8 cellular contexts compared by ENCODE assay signal in genomic region chr10:22986771-22987542, GRCh38. TPM values are rescaled to one million over a fixed set of nuclear protein-coding genes. Genes with fewer than 3 reads are reported as not detected.
A peak's percentile ranks its signal among the peaks of the same experiment; 100 is the strongest.
DNase-seq lines count a peak whose midpoint lies in the region; FAIRE-seq and TF ChIP-seq lines count a peak whose summit lies in the region.

No MANE protein-coding gene starts in this region.

- peaks cover 23% of the 10 kb centered on the region for H3K4me1 Mint-ChIP-seq in endothelial cell (ENCODE audit: unreplicated experiment)

- H4K20me1 ChIP-seq in endothelial cell of umbilical vein (replicated peaks; ENCODE audit: control insufficient read depth, extremely low read depth, insufficient read depth, low read length): no peaks in the 10 kb centered on the region

- no peaks in the 10 kb centered on the region for H3K9me3 ChIP-seq in HEK293 (ENCODE audit: control insufficient read depth, insufficient read depth, low read depth, low read length)
- no peaks in the 10 kb centered on the region for H3K9me3 ChIP-seq in endothelial cell of umbilical vein (replicated peaks; ENCODE audit: control insufficient read depth, insufficient read depth, low read length)

- H3K36me3 ChIP-seq in HEK293 (ENCODE audit: control insufficient read depth in 2 of 2, insufficient read depth in 1 of 2, low read length in 2 of 2) (no peaks in the 10 kb centered on the region), endothelial cell of umbilical vein (ENCODE audit: control insufficient read depth in 2 of 2, extremely low read depth in 1 of 2, insufficient read depth in 2 of 2, low read length in 2 of 2) (no peaks in the 10 kb centered on the region)

- CTCF ChIA-PET in HEK293 (lab: Yijun Ruan, JAX) (interaction anchor here (0.6 to 4.2 kb wide), 8 partner anchors 11 to 1003 kb away, joined by 3 to 23 read pairs (median 3); no protein-coding TSS in a partner anchor), endothelial cell of umbilical vein (lab: Charles Lee) (interaction anchor here (0.7 to 4.8 kb wide), 10 partner anchors 402 to 993 kb away, joined by 3 to 76 read pairs (median 7); no protein-coding TSS in a partner anchor)

- H3K4me2 ChIP-seq in endothelial cell of umbilical vein (ENCODE audit: insufficient read depth, low read length): no peak overlapping the region

- no peak overlapping the region for H3K4me3 ChIP-seq in HEK293 (ENCODE audit: low read depth, low read length)
- H3K4me3 ChIP-seq in endothelial cell of umbilical vein (replicated peaks in 1 of 3; ENCODE audit: insufficient read depth in 1 of 3, low read depth in 1 of 3, low read length in 3 of 3): no peak overlapping the region

- H2AFZ ChIP-seq in endothelial cell of umbilical vein (ENCODE audit: low read depth, low read length): no peak overlapping the region

- DNase-seq in EL (peak; percentile 22), NCI-H748 treated with DMSO at 0.1 percent for 48 hours (lab: John Stamatoyannopoulos, UW) (peak; percentile 28), endothelial cell of umbilical vein (ENCODE audit: low read depth, low spot score) (peak; percentile 55), pons (ENCODE audit: low spot score) (peak; percentile 93), LoVo (ENCODE audit: low spot score) (no peak), endothelial cell (ENCODE audit: low spot score) (no peak)
- DNase-seq in activated CD4-positive, alpha-beta T cell treated with anti-CD3 and anti-CD28 coated beads for 48 hours: no peak

- H3K27me3 ChIP-seq in endothelial cell of umbilical vein (ENCODE audit: control insufficient read depth in 2 of 2, insufficient read depth in 2 of 2, low read length in 2 of 2): peaks cover 7 to 31% of the 10 kb centered on the region in 2 experiments

- no peak for TF ChIP-seq POLR2A in endothelial cell of umbilical vein (IDR thresholded peaks at IDR 0.05; ENCODE audit: low read depth, low read length)

- dilution Hi-C loops in endothelial cell of umbilical vein (cut with MboI; ENCODE audit: extremely low pct_ligation_motif_present, low sequenced_read_pairs): no loop called here

- H3K27me3 Mint-ChIP-seq in endothelial cell (ENCODE audit: unreplicated experiment): no peaks in the 10 kb centered on the region

- BruUV-seq in endothelial cell of umbilical vein (replicated peaks; lab: Mats Ljungman, UMichigan): no TSS peak

- no peaks in the 10 kb centered on the region for H3K9me3 Mint-ChIP-seq in endothelial cell (ENCODE audit: unreplicated experiment)

- H3K4me1 ChIP-seq in HEK293 (ENCODE audit: control insufficient read depth, insufficient read depth, low read length) (no peaks in the 10 kb centered on the region), endothelial cell of umbilical vein (ENCODE audit: control insufficient read depth, extremely low read depth, insufficient read depth, low read length) (no peaks in the 10 kb centered on the region)

- no peak overlapping the region for H3K27ac Mint-ChIP-seq in endothelial cell (ENCODE audit: unreplicated experiment)

- no peaks in the 10 kb centered on the region for H3K36me3 Mint-ChIP-seq in endothelial cell (ENCODE audit: low read depth, unreplicated experiment)

- H3K9me1 ChIP-seq in endothelial cell of umbilical vein (replicated peaks; ENCODE audit: control insufficient read depth, extremely low read depth, insufficient read depth, low read length): no peaks in the 10 kb centered on the region

- H3K79me2 ChIP-seq in endothelial cell of umbilical vein (ENCODE audit: control insufficient read depth, insufficient read depth, low read length): no peaks in the 10 kb centered on the region

- H3K27ac ChIP-seq in HEK293 (ENCODE audit: extremely low read depth, low read depth, low read length) (no peak overlapping the region), endothelial cell of umbilical vein (ENCODE audit: insufficient read depth, low read depth, low read length) (no peak overlapping the region)

- TF ChIP-seq CTCF in HEK293 (tag by site-specific recombination; IDR thresholded peaks at IDR 0.05) (no peak), endothelial cell of umbilical vein (IDR thresholded peaks at IDR 0.05; ENCODE audit: extremely low read depth in 1 of 2, insufficient read depth in 1 of 2, low read depth in 1 of 2, low read length in 2 of 2) (peak; percentile 4 to 13), endothelial cell (IDR thresholded peaks at IDR 0.05; ENCODE audit: unreplicated experiment) (no peak)

- POLR2A ChIA-PET in HEK293 (lab: Yijun Ruan, JAX) (no interaction called here), endothelial cell of umbilical vein (lab: Charles Lee) (no interaction called here)

- intact Hi-C loops in endothelial cell of umbilical vein (cut with micrococcal nuclease): loop anchor here (1.0 to 10.0 kb wide), 10 partner anchors 275 to 1910 kb away; partner anchors contain the start of genes BMI1 and PIP4K2A

- H3K9ac ChIP-seq in endothelial cell of umbilical vein (replicated peaks; ENCODE audit: extremely low read depth, insufficient read depth, low read length): no peak overlapping the region

- peak; percentile 65 for FAIRE-seq in endothelial cell of umbilical vein (lab: Jason Lieb, UNC)

- no peak overlapping the region for H3K4me3 Mint-ChIP-seq in endothelial cell (ENCODE audit: unreplicated experiment)

TF ChIP-seq in HEK293, 187 proteins besides CTCF, POLR2A, EP300 and RAD21 (continues in another document):
- TF ChIP-seq IKZF3 (tag by site-specific recombination; IDR thresholded peaks at IDR 0.05) (no peak), ZNF169 (tag by site-specific recombination; IDR thresholded peaks at IDR 0.05) (no peak), ZNF335 (tag by site-specific recombination; conservative IDR thresholded peaks at IDR 0.05) (0 out of 2 replicates have a peak, but pooled peaks have one; percentile 18), HOXC10 (CRISPR knock-in tag; IDR thresholded peaks at IDR 0.05) (no peak), PRDM1 (tag by site-specific recombination; IDR thresholded peaks at IDR 0.05) (peak; percentile 94), SP2 (tag by site-specific recombination; IDR thresholded peaks at IDR 0.05) (no peak), PRDM6 (tag by site-specific recombination; IDR thresholded peaks at IDR 0.05) (0 out of 2 replicates have a peak, but pooled peaks have one; percentile 13), ZNF654 (tag by site-specific recombination; IDR thresholded peaks at IDR 0.05; ENCODE audit: low read depth) (peak; percentile 72), ZNF660 (tag by site-specific recombination; IDR thresholded peaks at IDR 0.05) (peak; percentile 31; the same call in 1 of the 2 replicates), ZNF391 (tag by site-specific recombination; IDR thresholded peaks at IDR 0.05; ENCODE audit: borderline replicate concordance, low read depth) (no peak)

TF ChIP-seq in endothelial cell of umbilical vein, 7 proteins besides CTCF, POLR2A, EP300 and RAD21:
- no peak for TF ChIP-seq FOS (IDR thresholded peaks at IDR 0.05; ENCODE audit: borderline replicate concordance, insufficient read depth, low read length)
- TF ChIP-seq POLR2AphosphoS5 (IDR thresholded peaks at IDR 0.05; ENCODE audit: insufficient read depth, low read depth, low read length): no peak
- no peak for TF ChIP-seq GATA2 (IDR thresholded peaks at IDR 0.05; ENCODE audit: insufficient read depth, insufficient read length, low read depth, low read length)
- no peak for TF ChIP-seq MYC (IDR thresholded peaks at IDR 0.05; ENCODE audit: low read depth, low read length)
- no peak for TF ChIP-seq EZH2 (IDR thresholded peaks at IDR 0.05; ENCODE audit: borderline replicate concordance, low read depth, low read length, severe bottlenecking)
- TF ChIP-seq JUN (IDR thresholded peaks at IDR 0.05; ENCODE audit: borderline replicate concordance, insufficient read depth, insufficient read length, low read depth): no peak
- no peak for TF ChIP-seq MAX (IDR thresholded peaks at IDR 0.05; ENCODE audit: insufficient read depth, insufficient read length)

RNA-seq across cellular contexts. Expression of gene ARMC3, which starts 59.1 kb away (rescaled TPM):
- total RNA-seq in endothelial cell of umbilical vein: not detected in 2 replicates
- polyA plus RNA-seq in endothelial cell of umbilical vein: not detected in 2 replicates
- not detected in 2 replicates for polyA plus RNA-seq in endothelial cell of umbilical vein (2011; cell fraction: cytosol; rRNA removed)
- polyA plus RNA-seq in endothelial cell of umbilical vein (2011; cell fraction: nucleus; rRNA removed): not detected in 2 replicates
- polyA plus RNA-seq in endothelial cell of umbilical vein (2012): not detected in 2 replicates
- not detected in 2 replicates for polyA minus RNA-seq in endothelial cell of umbilical vein
- not detected for polyA minus RNA-seq in endothelial cell of umbilical vein (2011; cell fraction: cytosol; rRNA and poly(A)+ RNA removed)
- polyA minus RNA-seq in endothelial cell of umbilical vein (2011; cell fraction: nucleus; rRNA and poly(A)+ RNA removed): not detected in 2 replicates
- 2.1 TPM for total RNA-seq in endothelial cell (ENCODE audit: unreplicated experiment)

Comparison
In these comparisons a context has a peak if more than half of its experiments do, and no peak if none do; other contexts are left out.
1. DNase-seq: peak in EL (single experiment), NCI-H748 treated with DMSO at 0.1 percent for 48 hours (single experiment), endothelial cell of umbilical vein (single experiment) and pons (single experiment); none in LoVo (single experiment), activated CD4-positive, alpha-beta T cell treated with anti-CD3 and anti-CD28 coated beads for 48 hours (single experiment) and endothelial cell (single experiment).
2. CTCF ChIP-seq: peak in endothelial cell of umbilical vein (2 of 2); none in HEK293 (single experiment) and endothelial cell (single experiment).